ENCODE assay signal across 11 cellular contexts in the genomic region with DNA sequence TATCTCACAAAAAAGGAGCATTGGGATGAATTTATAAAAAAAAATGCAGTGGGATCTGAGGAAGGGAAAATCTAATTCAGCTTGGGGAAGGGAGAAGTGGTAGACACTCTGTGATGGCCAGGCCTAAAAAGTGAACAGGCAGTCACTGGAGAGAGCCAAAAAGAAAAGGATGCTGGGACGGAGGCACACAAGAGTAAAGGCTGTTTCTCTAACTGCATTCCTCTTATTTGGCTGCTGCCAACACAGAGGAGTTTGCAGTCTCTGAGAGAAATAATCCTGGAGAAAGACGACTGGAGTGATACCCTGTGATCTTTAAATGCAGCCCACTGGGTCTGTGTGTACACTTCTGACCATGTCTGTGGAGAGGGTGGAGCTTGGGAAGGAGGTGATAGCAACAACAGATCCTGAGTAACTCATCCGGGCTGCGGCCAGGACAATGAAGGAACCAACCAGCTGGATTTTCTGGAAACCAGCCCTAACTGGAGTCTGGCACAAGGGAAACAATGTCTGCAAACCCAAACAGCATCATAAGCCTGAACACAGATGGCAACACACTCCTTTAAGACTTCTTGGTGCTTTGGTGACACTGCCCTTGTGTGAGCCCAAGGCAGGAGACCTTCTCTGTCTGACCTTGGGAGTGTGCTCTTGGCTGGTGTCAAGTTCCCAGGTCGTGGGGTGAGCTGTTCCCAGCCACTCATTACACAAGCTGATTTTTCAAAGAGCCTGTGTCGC. TPM values are rescaled to one million over a fixed set of nuclear protein-coding genes. Genes with fewer than 3 reads are reported as not detected.
DNase-seq lines count a peak whose midpoint lies in the region; ATAC-seq, FAIRE-seq and TF ChIP-seq lines count a peak whose summit lies in the region.
"Had no signal": no experiment of that assay in that cellular context is flagged by ENCODE, and none has a peak within 500 bp of the region (broad histone marks: within the 10 kb centered on the region; RNA-seq: fewer than 3 reads in every experiment).

No MANE protein-coding gene starts in this region.

- no peaks in the 10 kb centered on the region for H4K20me1 ChIP-seq in GM23248 (ENCODE audit: insufficient read depth)
- H4K20me1 ChIP-seq in keratinocyte (ENCODE audit: control insufficient read depth, extremely low read depth, insufficient read depth, low read length) = no peaks in the 10 kb centered on the region
- no peaks in the 10 kb centered on the region for H4K20me1 ChIP-seq in PC-9 (ENCODE audit: insufficient read depth)

- H3K9me3 ChIP-seq in GM23248 (ENCODE audit: low read depth) (no peaks in the 10 kb centered on the region), keratinocyte (ENCODE audit: control insufficient read depth, low read depth, low read length) (no peaks in the 10 kb centered on the region), PC-9 (ENCODE audit: insufficient read depth, low read depth) (no peaks in the 10 kb centered on the region)

- POLR2A ChIA-PET in HEK293T (lab: Yijun Ruan, JAX) (no interaction called here), PC-9 (lab: Charles Lee; ENCODE audit: unreplicated experiment) (no interaction called here)

- no peaks in the 10 kb centered on the region for H3K79me2 ChIP-seq in GM23248 (ENCODE audit: insufficient read depth)
- peaks cover 2% of the 10 kb centered on the region for H3K79me2 ChIP-seq in keratinocyte (ENCODE audit: control insufficient read depth, insufficient read depth, low read length)
- peaks cover 36% of the 10 kb centered on the region for H3K79me2 ChIP-seq in PC-9 (ENCODE audit: low read depth)

- no peak for ATAC-seq in stimulated activated effector memory CD8-positive, alpha-beta T cell treated with anti-CD3 and anti-CD28 coated beads, Interleukin-12 subunit alpha, Interleukin-12 subunit beta, amount 100 ng/mL, for 72 hours

- H3F3A ChIP-seq in GM23248 (ENCODE audit: insufficient read depth) (peaks cover 47% of the 10 kb centered on the region), PC-9 (ENCODE audit: insufficient read depth, low read depth) (peaks cover 5% of the 10 kb centered on the region; the same call in 1 of the 2 replicates)

- H3K4me1 ChIP-seq in GM23248 (ENCODE audit: insufficient read depth) (peaks cover 51% of the 10 kb centered on the region), keratinocyte (ENCODE audit: control insufficient read depth, extremely low read depth, insufficient read depth, low read length) (peaks cover 30% of the 10 kb centered on the region), PC-9 (replicated peaks; ENCODE audit: insufficient read depth) (peaks cover 31% of the 10 kb centered on the region)

- peak overlapping the region; percentile 81 for H3K27ac Mint-ChIP-seq in stimulated activated effector memory CD8-positive, alpha-beta T cell treated with anti-CD3 and anti-CD28 coated beads, Interleukin-12 subunit alpha, Interleukin-12 subunit beta, amount 100 ng/mL, for 72 hours

- dilution Hi-C loops in keratinocyte (cut with MboI; ENCODE audit: extremely low pct_ligation_motif_present, low sequenced_read_pairs) = no loop called here

- FAIRE-seq in keratinocyte (lab: Jason Lieb, UNC) = peak; percentile 81
- FAIRE-seq in D721Med (lab: Jason Lieb, UNC) = no peak

- CTCF ChIA-PET in HEK293T (lab: Yijun Ruan, JAX) (no interaction called here), PC-9 (lab: Charles Lee) (no interaction called here)

- TF ChIP-seq CTCF in keratinocyte (optimal IDR thresholded peaks at IDR 0.05 in 1 of 3, IDR thresholded peaks at IDR 0.05 in 1 of 3, conservative IDR thresholded peaks at IDR 0.05 in 1 of 3; ENCODE audit: extremely low read depth in 1 of 3, insufficient read depth in 2 of 3, low read length in 3 of 3) (no peak), D721Med (IDR thresholded peaks at IDR 0.05; ENCODE audit: insufficient read depth, missing control alignments) (no peak), PC-9 (conservative IDR thresholded peaks at IDR 0.05) (no peak)

- intact Hi-C loops in PC-9 (cut with micrococcal nuclease; ENCODE audit: unreplicated experiment) = no loop called here

- H3K9me2 ChIP-seq in GM23248 (ENCODE audit: insufficient read depth) (no peaks in the 10 kb centered on the region), PC-9 (ENCODE audit: insufficient read depth) (no peaks in the 10 kb centered on the region)

- H3K4me3 ChIP-seq in GM23248 (no peak overlapping the region), keratinocyte (ENCODE audit: control insufficient read depth in 2 of 3, extremely low read depth in 1 of 3, insufficient read depth in 2 of 3, low read depth in 1 of 3, low read length in 3 of 3) (no peak overlapping the region), PC-9 (no peak overlapping the region)

- H3K9me1 ChIP-seq in keratinocyte (ENCODE audit: control insufficient read depth, extremely low read depth, insufficient read depth, low read length) = peaks cover 2% of the 10 kb centered on the region

- H3K36me3 Mint-ChIP-seq in stimulated activated effector memory CD8-positive, alpha-beta T cell treated with anti-CD3 and anti-CD28 coated beads, Interleukin-12 subunit alpha, Interleukin-12 subunit beta, amount 100 ng/mL, for 72 hours = peaks cover 37% of the 10 kb centered on the region

- H3K27me3 ChIP-seq in GM23248 (replicated peaks; ENCODE audit: insufficient read depth) = no peaks in the 10 kb centered on the region
- H3K27me3 ChIP-seq in keratinocyte (ENCODE audit: control insufficient read depth, extremely low read depth, insufficient read depth, low read length) = no peaks in the 10 kb centered on the region
- H3K27me3 ChIP-seq in PC-9 (ENCODE audit: insufficient read depth, low read depth) = no peaks in the 10 kb centered on the region

- DNase-seq in GM23248 (peak; percentile 91), astrocyte of the hippocampus (ENCODE audit: low read depth, low spot score) (peak; percentile 52), keratinocyte (ENCODE audit: low read depth, low spot score) (no peak), HEK293T (ENCODE audit: extremely low spot score) (no peak), D721Med (ENCODE audit: insufficient read length, low spot score) (no peak), NCI-H2196 (lab: John Stamatoyannopoulos, UW; ENCODE audit: unreplicated experiment) (no peak), PC-9 (no peak)
- DNase-seq in stimulated activated effector memory CD8-positive, alpha-beta T cell treated with anti-CD3 and anti-CD28 coated beads, Interleukin-12 subunit alpha, Interleukin-12 subunit beta, amount 100 ng/mL, for 72 hours (ENCODE audit: low spot score in 2 of 2) = no peak
- DNase-seq: activated T-cell treated with anti-CD3 and anti-CD28 coated beads, Interleukin-2, amount 50 U/mL, for 1 hour; OCI-M1; stimulated activated naive CD4-positive, alpha-beta T cell had no signal

- H3K36me3 ChIP-seq in GM23248 (ENCODE audit: low read depth) (no peaks in the 10 kb centered on the region), keratinocyte (ENCODE audit: control insufficient read depth in 2 of 2, extremely low read depth in 1 of 2, insufficient read depth in 2 of 2, low read length in 2 of 2) (peaks cover 7 to 9% of the 10 kb centered on the region in 2 experiments), PC-9 (ENCODE audit: low read depth) (no peaks in the 10 kb centered on the region; the same call in 1 of the 2 replicates)

- peaks cover 91% of the 10 kb centered on the region for H3K4me1 Mint-ChIP-seq in stimulated activated effector memory CD8-positive, alpha-beta T cell treated with anti-CD3 and anti-CD28 coated beads, Interleukin-12 subunit alpha, Interleukin-12 subunit beta, amount 100 ng/mL, for 72 hours

- BruUV-seq in PC-9 (replicated peaks; lab: Mats Ljungman, UMichigan) = no TSS peak

- WGBS in GM23248 (ENCODE audit: low coverage in 1 of 2, low lambda C conversion rate in 2 of 2, missing lambda C conversion rate in 2 of 2), 2 experiments = 11 to 13% methylated on average over 6 of the region's 6 CpGs

- H3K27ac ChIP-seq in GM23248 = peak overlapping the region; percentile 77
- no peak overlapping the region for H3K27ac ChIP-seq in keratinocyte (ENCODE audit: control insufficient read depth, insufficient read depth, low read length)
- no peak overlapping the region for H3K27ac ChIP-seq in PC-9

- H3K9me3 Mint-ChIP-seq in stimulated activated effector memory CD8-positive, alpha-beta T cell treated with anti-CD3 and anti-CD28 coated beads, Interleukin-12 subunit alpha, Interleukin-12 subunit beta, amount 100 ng/mL, for 72 hours = no peaks in the 10 kb centered on the region

- 0 out of 2 replicates have a peak overlapping the region, but pooled peaks have one; percentile 13 for H2AFZ ChIP-seq in GM23248
- H2AFZ ChIP-seq in keratinocyte (ENCODE audit: control insufficient read depth, low read length) = no peak overlapping the region
- no peak overlapping the region for H2AFZ ChIP-seq in PC-9

- peak overlapping the region; percentile 52 for H3K9ac ChIP-seq in GM23248
- H3K9ac ChIP-seq in keratinocyte (ENCODE audit: control insufficient read depth, extremely low read depth, insufficient read depth, low read length) = no peak overlapping the region

- H3K4me3 Mint-ChIP-seq in stimulated activated effector memory CD8-positive, alpha-beta T cell treated with anti-CD3 and anti-CD28 coated beads, Interleukin-12 subunit alpha, Interleukin-12 subunit beta, amount 100 ng/mL, for 72 hours = peak overlapping the region; percentile 31

- H3K4me2 ChIP-seq in GM23248 (ENCODE audit: unreplicated experiment) = peak overlapping the region; percentile 26
- H3K4me2 ChIP-seq in keratinocyte (ENCODE audit: control insufficient read depth, extremely low read depth, insufficient read depth, low read depth, low read length) = no peak overlapping the region
- no peak overlapping the region; the same call in 1 of the 2 replicates for H3K4me2 ChIP-seq in PC-9

- in situ Hi-C loops in GM23248 (cut with MboI) = no loop called here

RNA-seq across cellular contexts. Expression of gene FYCO1, which starts 8.1 kb away (rescaled TPM):
- 12.8 and 13.4 TPM in 2 replicates for total RNA-seq in GM23248 (2014; rRNA removed; shearing (Covaris generic))
- polyA plus RNA-seq in GM23248 (2016; fragmentation: Nextera tagmentation; extraction: Ambion mirVana) (6.2 and 6.3 TPM in 2 replicates), keratinocyte (6.1 to 7.7 TPM (median 7.0 TPM) in 3 replicates)
- polyA plus RNA-seq in keratinocyte (2011; ENCODE audit: low read depth) = 17.8 TPM
- 5.1 and 5.6 TPM in 2 replicates for polyA plus RNA-seq in keratinocyte (2011; cell fraction: cytosol; rRNA removed)
- polyA plus RNA-seq in keratinocyte (2011; cell fraction: nucleus; rRNA removed) = 16.6 and 19.0 TPM in 2 replicates
- 8.7 and 12.7 TPM in 2 replicates for polyA plus RNA-seq in keratinocyte (2012; ENCODE audit: low replicate concordance)
- polyA minus RNA-seq in keratinocyte = 24.3 to 31.9 TPM (median 24.5 TPM) in 3 replicates
- polyA minus RNA-seq in keratinocyte (2011; cell fraction: cytosol; rRNA and poly(A)+ RNA removed) = 6.3 TPM
- polyA minus RNA-seq in keratinocyte (2011; cell fraction: nucleus; rRNA and poly(A)+ RNA removed) = 16.2 and 33.1 TPM in 2 replicates
- 19.7 and 21.1 TPM in 2 replicates for total RNA-seq in PC-9 (2021)

RNA-seq across cellular contexts. Expression of gene XCR1, which starts 39.7 kb away (rescaled TPM):
- not detected in 2 replicates for total RNA-seq in GM23248 (2014; rRNA removed; shearing (Covaris generic))
- not detected in 2 replicates for polyA plus RNA-seq in GM23248 (2016; fragmentation: Nextera tagmentation; extraction: Ambion mirVana)
- 0.01 to 0.26 TPM (median 0.02 TPM) in 3 replicates for polyA plus RNA-seq in keratinocyte
- polyA plus RNA-seq in keratinocyte (2011; ENCODE audit: low read depth) = 0.21 TPM
- 0.06 and 0.15 TPM in 2 replicates for polyA plus RNA-seq in keratinocyte (2011; cell fraction: cytosol; rRNA removed)
- 0.19 and 0.20 TPM in 2 replicates for polyA plus RNA-seq in keratinocyte (2011; cell fraction: nucleus; rRNA removed)
- 2.2 TPM in 1 of 2 replicates, not detected in the other for polyA plus RNA-seq in keratinocyte (2012; ENCODE audit: low replicate concordance)
- 0.06 to 0.30 TPM in 2 of 3 replicates, not detected in the other for polyA minus RNA-seq in keratinocyte
- polyA minus RNA-seq in keratinocyte (2011; cell fraction: cytosol; rRNA and poly(A)+ RNA removed) = not detected
- polyA minus RNA-seq in keratinocyte (2011; cell fraction: nucleus; rRNA and poly(A)+ RNA removed) = 0.21 and 0.54 TPM in 2 replicates
- total RNA-seq in PC-9 (2021) = 0.13 and 0.18 TPM in 2 replicates

RNA-seq across cellular contexts. Expression of gene CXCR6, which starts 44.3 kb away (rescaled TPM):
- not detected in 2 replicates for total RNA-seq in GM23248 (2014; rRNA removed; shearing (Covaris generic))
- polyA plus RNA-seq in GM23248 (2016; fragmentation: Nextera tagmentation; extraction: Ambion mirVana) (not detected in 2 replicates), keratinocyte (not detected in 3 replicates)
- not detected for polyA plus RNA-seq in keratinocyte (2011; ENCODE audit: low read depth)
- polyA plus RNA-seq in keratinocyte (2011; cell fraction: cytosol; rRNA removed) = not detected in 2 replicates
- polyA plus RNA-seq in keratinocyte (2011; cell fraction: nucleus; rRNA removed) = not detected in 2 replicates
- 0.03 and 0.24 TPM in 2 replicates for polyA plus RNA-seq in keratinocyte (2012; ENCODE audit: low replicate concordance)
- polyA minus RNA-seq in keratinocyte = not detected in 3 replicates
- not detected for polyA minus RNA-seq in keratinocyte (2011; cell fraction: cytosol; rRNA and poly(A)+ RNA removed)
- polyA minus RNA-seq in keratinocyte (2011; cell fraction: nucleus; rRNA and poly(A)+ RNA removed) = not detected in 2 replicates
- total RNA-seq in PC-9 (2021) = 0.63 and 0.74 TPM in 2 replicates

Comparison
In these comparisons a context has a peak if more than half of its experiments do, and no peak if none do; other contexts are left out.
1. DNase-seq: peak in GM23248 (single experiment) and astrocyte of the hippocampus (single experiment); none in keratinocyte (single experiment), stimulated activated effector memory CD8-positive, alpha-beta T cell treated with anti-CD3 and anti-CD28 coated beads, Interleukin-12 subunit alpha, Interleukin-12 subunit beta, amount 100 ng/mL, for 72 hours (0 of 2), HEK293T (single experiment), D721Med (single experiment), NCI-H2196 (single experiment) and PC-9 (0 of 2).